ENCODE assay signal across 26 cellular contexts in genomic region chr11:68430801-68431200, GRCh38. TPM values are rescaled to one million over a fixed set of nuclear protein-coding genes. Genes with fewer than 3 reads are reported as not detected.
A peak's percentile ranks its signal among the peaks of the same experiment; 100 is the strongest.
DNase-seq lines count a peak whose midpoint lies in the region; ATAC-seq and TF ChIP-seq lines count a peak whose summit lies in the region.
"Had no signal": no experiment of that assay in that cellular context is flagged by ENCODE, and none has a peak within 500 bp of the region (broad histone marks: within the 10 kb centered on the region; RNA-seq: fewer than 3 reads in every experiment).

No MANE protein-coding gene starts in this region.

- no peaks in the 10 kb centered on the region for H3K27me3 ChIP-seq in RWPE2 (ENCODE audit: insufficient read depth, poor library complexity, severe bottlenecking)
- H3K27me3 ChIP-seq in osteoblast (ENCODE audit: insufficient read depth, low read length) = no peaks in the 10 kb centered on the region
- H3K27me3 ChIP-seq: esophagus muscularis mucosa, gastrocnemius medialis, MG63, stomach, upper lobe of left lung had no signal

- ATAC-seq in RWPE2 (ENCODE audit: low read depth) = peak; percentile 55; the same call in 2 of the 3 replicates
- ATAC-seq: effector memory CD8-positive, alpha-beta T cell; gastrocnemius medialis had no signal

- H2AFZ ChIP-seq in osteoblast (ENCODE audit: low read length) = no peak overlapping the region

- peaks cover 38% of the 10 kb centered on the region for H3K36me3 Mint-ChIP-seq in Calu3 (ENCODE audit: insufficient read depth, unreplicated experiment)

- H3K4me3 ChIP-seq in RWPE2 (ENCODE audit: severe bottlenecking) (no peak overlapping the region), osteoblast (ENCODE audit: insufficient read depth, low read length) (no peak overlapping the region)
- H3K4me3 ChIP-seq: esophagus muscularis mucosa, gastrocnemius medialis, MG63, SK-N-MC, stomach, upper lobe of left lung had no signal

- H3K36me3 ChIP-seq in RWPE2 (ENCODE audit: low read depth) (peaks cover 58% of the 10 kb centered on the region), osteoblast (ENCODE audit: insufficient read depth, low read length) (peaks cover 10% of the 10 kb centered on the region)

- H3K9me3 ChIP-seq in RWPE2 (ENCODE audit: severe bottlenecking) (peaks cover 12% of the 10 kb centered on the region), osteoblast (ENCODE audit: low read depth, low read length) (peaks cover 10% of the 10 kb centered on the region)

- no peak overlapping the region for H3K27ac Mint-ChIP-seq in Calu3 (ENCODE audit: unreplicated experiment)
- H3K27ac Mint-ChIP-seq: activated CD4-positive, alpha-beta memory T cell treated with anti-CD3 and anti-CD28 coated beads for 36 hours; effector memory CD8-positive, alpha-beta T cell; T-helper 2 cell treated with Interferon-gamma antibody and Interleukin-4, amounts not matched to agents 5 μg/mL and 100 μg/mL, for 36 hours had no signal

- no peaks in the 10 kb centered on the region for H4K20me1 ChIP-seq in osteoblast (ENCODE audit: insufficient read depth, low read length)

- no peak overlapping the region for H3K4me2 ChIP-seq in osteoblast (ENCODE audit: insufficient read depth, low read length)

- DNase-seq in Calu3 = peak; percentile 60
- DNase-seq in NCI-H2029 treated with DMSO at 0.1 percent for 48 hours (lab: John Stamatoyannopoulos, UW) = peak; percentile 87
- no peak for DNase-seq in RWPE2 (ENCODE audit: low spot score)
- peak; percentile 35 for DNase-seq in osteoblast (ENCODE audit: insufficient read length, low spot score, missing footprints)
- DNase-seq in T-helper 9 cell = no peak
- DNase-seq in caudate nucleus (lab: John Stamatoyannopoulos, UW) = no peak
- DNase-seq in NOMO-1 (lab: John Stamatoyannopoulos, UW; ENCODE audit: unreplicated experiment in 2 of 2) = no peak
- DNase-seq: activated CD4-positive, alpha-beta memory T cell treated with anti-CD3 and anti-CD28 coated beads for 36 hours; activated CD4-positive, CD25-positive, alpha-beta regulatory T cell; activated effector memory CD4-positive, alpha-beta T cell treated with anti-CD3 and anti-CD28 coated beads, Interleukin-2, amount 50 U/mL, for 16 hours; effector memory CD8-positive, alpha-beta T cell; gastrocnemius medialis; hippocampal formation; MG63; naive B cell; NCI-H1417 treated with DMSO at 0.1 percent for 48 hours; NCI-H345; occipital lobe; stimulated activated CD4-positive, alpha-beta T cell treated with anti-CD3 and anti-CD28 coated beads, Interleukin-12 subunit alpha, Interleukin-12 subunit beta, amount 100 ng/mL, for 4 hours; stomach had no signal

- no peaks in the 10 kb centered on the region for H3K4me1 ChIP-seq in RWPE2 (ENCODE audit: insufficient read depth, poor library complexity, severe bottlenecking)
- H3K4me1 ChIP-seq in osteoblast (ENCODE audit: insufficient read depth, low read length) = no peaks in the 10 kb centered on the region
- H3K4me1 ChIP-seq: gastrocnemius medialis, stomach, upper lobe of left lung had no signal

- no peaks in the 10 kb centered on the region for H3K79me2 ChIP-seq in osteoblast (ENCODE audit: insufficient read depth, low read length)

- H3K4me1 Mint-ChIP-seq in Calu3 (ENCODE audit: low read depth, unreplicated experiment) = peaks cover 9% of the 10 kb centered on the region
- H3K4me1 Mint-ChIP-seq: CD14-positive monocyte had no signal

- no peaks in the 10 kb centered on the region for H3K27me3 Mint-ChIP-seq in Calu3 (ENCODE audit: unreplicated experiment)
- H3K27me3 Mint-ChIP-seq: activated CD4-positive, alpha-beta memory T cell treated with anti-CD3 and anti-CD28 coated beads for 36 hours; effector memory CD8-positive, alpha-beta T cell; naive B cell had no signal

- TF ChIP-seq CTCF in Calu3 (IDR thresholded peaks at IDR 0.05; ENCODE audit: unreplicated experiment) = no peak
- no peak for TF ChIP-seq CTCF in RWPE2 (IDR thresholded peaks at IDR 0.05; ENCODE audit: poor library complexity, severe bottlenecking)
- no peak for TF ChIP-seq CTCF in osteoblast (IDR thresholded peaks at IDR 0.05; ENCODE audit: extremely low read depth, low read depth, low read length)

- BruUV-seq in Calu3 (replicated peaks; lab: Mats Ljungman, UMichigan) = no TSS peak

- peaks cover 6% of the 10 kb centered on the region for H3K9me3 Mint-ChIP-seq in Calu3 (ENCODE audit: low read depth, unreplicated experiment)

- CTCF ChIA-PET in Calu3 (lab: Charles Lee) = interaction anchor here (0.7 kb wide), 1 partner anchor 12 kb away, joined by 12 read pairs; no protein-coding TSS in a partner anchor

- no peak overlapping the region for H3K4me3 Mint-ChIP-seq in Calu3 (ENCODE audit: low read depth, unreplicated experiment)
- H3K4me3 Mint-ChIP-seq: activated CD4-positive, alpha-beta memory T cell treated with anti-CD3 and anti-CD28 coated beads for 36 hours; brain; CD14-positive monocyte; effector memory CD8-positive, alpha-beta T cell; naive B cell; T-helper 2 cell treated with Interferon-gamma antibody and Interleukin-4, amounts not matched to agents 5 μg/mL and 100 μg/mL, for 36 hours had no signal

- H3K27ac ChIP-seq in RWPE2 (ENCODE audit: poor library complexity, severe bottlenecking) (no peak overlapping the region), osteoblast (ENCODE audit: low read depth, low read length) (no peak overlapping the region), caudate nucleus (ENCODE audit: low read depth, low read length) (no peak overlapping the region)
- H3K27ac ChIP-seq: esophagus muscularis mucosa, gastrocnemius medialis, SK-N-MC, stomach, upper lobe of left lung had no signal

- intact Hi-C loops in Calu3 (cut with micrococcal nuclease; ENCODE audit: unreplicated experiment) = no loop called here

RNA-seq across cellular contexts. Expression of gene PPP6R3, which starts 29.8 kb away (rescaled TPM):
- total RNA-seq in Calu3 (2022) (116 and 122 TPM in 2 replicates), osteoblast (131 and 151 TPM in 2 replicates)

Comparison
In these comparisons a context has a peak if more than half of its experiments do, and no peak if none do; other contexts are left out.
1. DNase-seq: peak in Calu3 (single experiment), NCI-H2029 treated with DMSO at 0.1 percent for 48 hours (single experiment) and osteoblast (single experiment); none in RWPE2 (single experiment), T-helper 9 cell (single experiment), caudate nucleus (0 of 61) and NOMO-1 (0 of 2).